1 cellular context compared by ENCODE assay signal in genomic region chr2:127070221-127070620, GRCh38.
A peak's percentile ranks its signal among the peaks of the same experiment; 100 is the strongest.
TF ChIP-seq lines count a peak whose summit lies in the region.

No MANE protein-coding gene starts in this region.

TF ChIP-seq in K562, 482 proteins besides CTCF, POLR2A, EP300 and RAD21:
- TF ChIP-seq ZNF445 (CRISPR knock-in tag; IDR thresholded peaks at IDR 0.05; ENCODE audit: low read depth) (no peak), ZFP36 (IDR thresholded peaks at IDR 0.05; ENCODE audit: low read depth, low read length, partially characterized antibody) (peak; percentile 7), IRF2 (CRISPR knock-in tag; IDR thresholded peaks at IDR 0.05) (no peak)
- TF ChIP-seq, protein P1, sequence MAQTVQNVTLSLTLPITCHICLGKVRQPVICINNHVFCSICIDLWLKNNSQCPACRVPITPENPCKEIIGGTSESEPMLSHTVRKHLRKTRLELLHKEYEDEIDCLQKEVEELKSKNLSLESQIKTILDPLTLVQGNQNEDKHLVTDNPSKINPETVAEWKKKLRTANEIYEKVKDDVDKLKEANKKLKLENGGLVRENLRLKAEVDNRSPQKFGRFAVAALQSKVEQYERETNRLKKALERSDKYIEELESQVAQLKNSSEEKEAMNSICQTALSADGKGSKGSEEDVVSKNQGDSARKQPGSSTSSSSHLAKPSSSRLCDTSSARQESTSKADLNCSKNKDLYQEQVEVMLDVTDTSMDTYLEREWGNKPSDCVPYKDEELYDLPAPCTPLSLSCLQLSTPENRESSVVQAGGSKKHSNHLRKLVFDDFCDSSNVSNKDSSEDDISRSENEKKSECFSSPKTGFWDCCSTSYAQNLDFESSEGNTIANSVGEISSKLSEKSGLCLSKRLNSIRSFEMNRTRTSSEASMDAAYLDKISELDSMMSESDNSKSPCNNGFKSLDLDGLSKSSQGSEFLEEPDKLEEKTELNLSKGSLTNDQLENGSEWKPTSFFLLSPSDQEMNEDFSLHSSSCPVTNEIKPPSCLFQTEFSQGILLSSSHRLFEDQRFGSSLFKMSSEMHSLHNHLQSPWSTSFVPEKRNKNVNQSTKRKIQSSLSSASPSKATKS (CRISPR knock-in tag; IDR thresholded peaks at IDR 0.05): no peak
